In genomic region chr17:63475491-63476412, GRCh38 we compare ENCODE assay signal across 13 cellular contexts. TPM values are rescaled to one million over a fixed set of nuclear protein-coding genes. Genes with fewer than 3 reads are reported as not detected.
A peak's percentile ranks its signal among the peaks of the same experiment; 100 is the strongest.
DNase-seq lines count a peak whose midpoint lies in the region; TF ChIP-seq lines count a peak whose summit lies in the region.
"Had no signal": no experiment of that assay in that cellular context is flagged by ENCODE, and none has a peak within 500 bp of the region (broad histone marks: within the 10 kb centered on the region; RNA-seq: fewer than 3 reads in every experiment).

No MANE protein-coding gene starts in this region.

- no peak for TF ChIP-seq CTCF in osteocyte (IDR thresholded peaks at IDR 0.05)

- H3K4me3 Mint-ChIP-seq in osteocyte (ENCODE audit: unreplicated experiment) = peak overlapping the region; percentile 51

- no peak overlapping the region for H3K27ac Mint-ChIP-seq in osteocyte (ENCODE audit: unreplicated experiment)

- H3K9me3 Mint-ChIP-seq in osteocyte (ENCODE audit: unreplicated experiment) = no peaks in the 10 kb centered on the region

- H3K9me3 ChIP-seq in HUES6 (ENCODE audit: control insufficient read depth, insufficient read depth, low read depth, low read length) (no peaks in the 10 kb centered on the region), duodenal mucosa (ENCODE audit: control insufficient read depth in 1 of 2, low read length in 2 of 2) (no peaks in the 10 kb centered on the region)

- peak overlapping the region; percentile 26 for H3K9ac ChIP-seq in HUES6 (ENCODE audit: low read length)
- peak overlapping the region in 1 of 2 donors; percentile 10 for H3K9ac ChIP-seq in duodenal mucosa (ENCODE audit: low read depth in 1 of 2, low read length in 2 of 2)

- H3K4me3 ChIP-seq in HUES6 (ENCODE audit: low read depth, low read length) = peak overlapping the region; percentile 52
- H3K4me3 ChIP-seq in duodenal mucosa (ENCODE audit: low read depth in 1 of 2, low read length in 2 of 2) = peak overlapping the region; percentile 35 to 50

- H3K36me3 ChIP-seq in HUES6 (ENCODE audit: control insufficient read depth, insufficient read depth, low read length) (no peaks in the 10 kb centered on the region), duodenal mucosa (ENCODE audit: control insufficient read depth in 1 of 2, insufficient read depth in 2 of 2, low read length in 2 of 2) (peaks cover 6 to 14% of the 10 kb centered on the region in 2 donors)

- no peaks in the 10 kb centered on the region for H3K36me3 Mint-ChIP-seq in osteocyte (ENCODE audit: unreplicated experiment)

- DNase-seq in NCI-H146 (lab: John Stamatoyannopoulos, UW) = peak; percentile 51
- DNase-seq in NCI-H146 treated with DMSO at 0.1 percent for 48 hours (lab: John Stamatoyannopoulos, UW; ENCODE audit: unreplicated experiment) = no peak
- DNase-seq in osteocyte (ENCODE audit: extremely low spot score, unreplicated experiment) = no peak
- DNase-seq in SW 1271 (lab: John Stamatoyannopoulos, UW) = no peak
- DNase-seq in activated gamma-delta T cell treated with Interleukin-2 at 50 U/mL for 16 hours = no peak
- DNase-seq in AG08396 (ENCODE audit: low spot score) = no peak
- DNase-seq: NCI-H2107; stimulated activated naive CD4-positive, alpha-beta T cell had no signal

- H3K4me1 ChIP-seq in HUES6 (ENCODE audit: control insufficient read depth, insufficient read depth, low read length) (peaks cover 28% of the 10 kb centered on the region), duodenal mucosa (ENCODE audit: control insufficient read depth in 1 of 2, insufficient read depth in 2 of 2, low read length in 2 of 2) (peaks cover 21 to 37% of the 10 kb centered on the region in 2 donors)

- no peak overlapping the region for H3K27ac ChIP-seq in HUES6 (ENCODE audit: low read depth, low read length)
- no peak overlapping the region for H3K27ac ChIP-seq in duodenal mucosa (ENCODE audit: low read depth, low read length)
- H3K27ac ChIP-seq: GM23248 had no signal

- H3K27me3 Mint-ChIP-seq in osteocyte (ENCODE audit: unreplicated experiment) = peaks cover 28% of the 10 kb centered on the region

- peaks cover 13% of the 10 kb centered on the region for H3K4me1 Mint-ChIP-seq in osteocyte (ENCODE audit: unreplicated experiment)

- H3K27me3 ChIP-seq in HUES6 (ENCODE audit: control insufficient read depth, insufficient read depth, low read length) (peaks cover 27% of the 10 kb centered on the region), duodenal mucosa (ENCODE audit: control insufficient read depth in 1 of 2, insufficient read depth in 2 of 2, low read length in 2 of 2) (no peaks in the 10 kb centered on the region)

RNA-seq across cellular contexts. Expression of gene ACE, which starts 1.1 kb away (rescaled TPM):
- 0.91 and 1.1 TPM in 2 replicates for total RNA-seq in osteocyte

RNA-seq across cellular contexts. Expression of gene CYB561, which starts 29.6 kb away (rescaled TPM):
- total RNA-seq in osteocyte = 5.7 and 6.1 TPM in 2 replicates

RNA-seq across cellular contexts. Expression of gene KCNH6, which starts 47.4 kb away (rescaled TPM):
- total RNA-seq in osteocyte = not detected in 2 replicates
- total RNA-seq: A172, GM23248, pulmonary artery endothelial cell had no signal
